ENCODE assay signal across 23 cellular contexts in genomic region chr11:3962406-3962840, GRCh38.
DNase-seq lines count a peak whose midpoint lies in the region; ATAC-seq and TF ChIP-seq lines count a peak whose summit lies in the region.
"Had no signal": no experiment of that assay in that cellular context is flagged by ENCODE, and none has a peak within 500 bp of the region (broad histone marks: within the 10 kb centered on the region; RNA-seq: fewer than 3 reads in every experiment).

No MANE protein-coding gene starts in this region.

- TF ChIP-seq CTCF in vagina (IDR thresholded peaks at IDR 0.05): no peak

- H3K4me3 ChIP-seq in vagina: no peak overlapping the region
- H3K4me3 ChIP-seq: stomach, tibial artery had no signal

- peak; percentile 22 for ATAC-seq in left ventricle myocardium superior
- ATAC-seq: T-helper 17 cell had no signal

- intact Hi-C loops in left ventricle myocardium superior (cut with micrococcal nuclease) (no loop called here), cardiac septum (cut with DNase I) (no loop called here), vagina (cut with DNase I) (no loop called here)

- no peak overlapping the region for H3K27ac ChIP-seq in vagina
- H3K27ac ChIP-seq: 22Rv1, stomach, tibial artery had no signal

- H3K36me3 ChIP-seq in vagina: peaks cover 0 to 1% of the 10 kb centered on the region in 2 donors

- DNase-seq in DMS 273 (lab: John Stamatoyannopoulos, UW; ENCODE audit: unreplicated experiment) (peak; percentile 43), DMS 273 treated with DMSO at 0.1 percent for 48 hours (lab: John Stamatoyannopoulos, UW) (no peak), left ventricle myocardium superior (no peak), cardiac septum (ENCODE audit: low spot score) (no peak), fibroblast of gingiva (ENCODE audit: low read depth) (peak; percentile 44), vagina (ENCODE audit: extremely low spot score in 2 of 2) (no peak), AML-193 (lab: John Stamatoyannopoulos, UW) (no peak)
- DNase-seq in activated CD4-positive, alpha-beta T cell treated with anti-CD3 and anti-CD28 coated beads for 4 hours: no peak
- DNase-seq: activated CD8-positive, alpha-beta memory T cell treated with anti-CD3 and anti-CD28 coated beads for 24 hours; activated T-cell treated with anti-CD3 and anti-CD28 coated beads, Interleukin-2, amount 50 U/mL, for 1 hour; amygdala; caudate nucleus; head of caudate nucleus; mesendoderm; NCI-H2081 treated with DMSO at 0.1 percent for 48 hours; NCI-H526; RPMI8226; stimulated activated CD8-positive, alpha-beta memory T cell treated with anti-CD3 and anti-CD28 coated beads, Interleukin-4, amount 100 ng/mL, for 48 hours; stomach; T-helper 17 cell; tibial artery had no signal

- H3K4me1 ChIP-seq in vagina: peaks cover 41% of the 10 kb centered on the region

- no peaks in the 10 kb centered on the region for H3K27me3 ChIP-seq in vagina
- H3K27me3 ChIP-seq: neutrophil, stomach, tibial artery had no signal

- H3K9me3 ChIP-seq in vagina: no peaks in the 10 kb centered on the region
- H3K9me3 ChIP-seq: neutrophil, stomach, tibial artery had no signal

- no peak for TF ChIP-seq POLR2A in vagina (IDR thresholded peaks at IDR 0.05)

Comparison
In these comparisons a context has a peak if more than half of its experiments do, and no peak if none do; other contexts are left out.
1. DNase-seq: peak in DMS 273 (single experiment) and fibroblast of gingiva (single experiment); none in DMS 273 treated with DMSO at 0.1 percent for 48 hours (single experiment), left ventricle myocardium superior (single experiment), cardiac septum (single experiment), vagina (0 of 2), activated CD4-positive, alpha-beta T cell treated with anti-CD3 and anti-CD28 coated beads for 4 hours (0 of 2) and AML-193 (0 of 2).